In the genomic region with DNA sequence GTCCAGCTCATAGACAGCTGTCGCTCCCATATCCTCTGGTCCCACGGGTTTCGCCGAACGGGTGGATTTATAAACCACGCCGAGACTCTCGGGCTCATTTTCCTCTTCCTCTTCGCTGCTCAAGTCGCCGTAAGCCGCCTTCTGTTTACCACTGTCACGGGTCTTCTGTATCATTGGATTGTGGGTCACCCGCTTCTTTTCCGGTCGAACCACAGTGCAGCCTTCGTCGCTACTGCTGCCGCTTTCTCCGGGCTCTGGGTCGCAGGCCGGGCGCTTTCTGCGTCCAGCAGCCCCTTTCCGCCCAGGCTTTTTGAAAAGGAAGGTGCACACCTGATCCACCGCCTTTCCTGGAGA, we compare ENCODE assay signal across 8 cellular contexts.
DNase-seq lines count a peak whose midpoint lies in the region; ATAC-seq and TF ChIP-seq lines count a peak whose summit lies in the region.

No MANE protein-coding gene starts in this region.

- H3K9me3 ChIP-seq in adipocyte (ENCODE audit: control insufficient read depth, low read length) (no peaks in the 10 kb centered on the region), iPS-18c (ENCODE audit: control insufficient read depth, insufficient read depth, low read length) (peaks cover 7% of the 10 kb centered on the region)

- peaks cover 18% of the 10 kb centered on the region for H3K36me3 Mint-ChIP-seq in stimulated activated naive CD8-positive, alpha-beta T cell treated with anti-CD3 and anti-CD28 coated beads, Interleukin-15, Interleukin-2, amounts not matched to agents 100 ng/mL and 50 ng/mL, for 24 hours (ENCODE audit: low read depth)

- peak; percentile 36 for ATAC-seq in GM19463 (IDR thresholded peaks at IDR 0.05; ENCODE audit: unreplicated experiment)
- ATAC-seq in HG03521 (IDR thresholded peaks at IDR 0.05; ENCODE audit: unreplicated experiment), result peak; percentile 37

- TF ChIP-seq CTCF in C4-2B (conservative IDR thresholded peaks at IDR 0.05), result no peak

- peaks cover 9% of the 10 kb centered on the region for H3K4me1 ChIP-seq in adipocyte (ENCODE audit: control insufficient read depth, insufficient read depth, low read length)

- no peaks in the 10 kb centered on the region for H3K27me3 Mint-ChIP-seq in stimulated activated naive CD8-positive, alpha-beta T cell treated with anti-CD3 and anti-CD28 coated beads, Interleukin-15, Interleukin-2, amounts not matched to agents 100 ng/mL and 50 ng/mL, for 24 hours

- peaks cover 10% of the 10 kb centered on the region for H3K36me3 ChIP-seq in adipocyte (ENCODE audit: control insufficient read depth, insufficient read depth, low read length, severe bottlenecking)

- H3K4me1 Mint-ChIP-seq in stimulated activated naive CD8-positive, alpha-beta T cell treated with anti-CD3 and anti-CD28 coated beads, Interleukin-15, Interleukin-2, amounts not matched to agents 100 ng/mL and 50 ng/mL, for 24 hours (ENCODE audit: low read depth), result peaks cover 22% of the 10 kb centered on the region

- no peaks in the 10 kb centered on the region for H3K9me3 Mint-ChIP-seq in stimulated activated naive CD8-positive, alpha-beta T cell treated with anti-CD3 and anti-CD28 coated beads, Interleukin-15, Interleukin-2, amounts not matched to agents 100 ng/mL and 50 ng/mL, for 24 hours

- peak overlapping the region; percentile 100 for H3K4me3 Mint-ChIP-seq in stimulated activated naive CD8-positive, alpha-beta T cell treated with anti-CD3 and anti-CD28 coated beads, Interleukin-15, Interleukin-2, amounts not matched to agents 100 ng/mL and 50 ng/mL, for 24 hours

- H3K27me3 ChIP-seq in adipocyte (replicated peaks; ENCODE audit: control insufficient read depth, insufficient read depth, low read length), result no peaks in the 10 kb centered on the region

- peak overlapping the region; percentile 100 for H3K27ac Mint-ChIP-seq in stimulated activated naive CD8-positive, alpha-beta T cell treated with anti-CD3 and anti-CD28 coated beads, Interleukin-15, Interleukin-2, amounts not matched to agents 100 ng/mL and 50 ng/mL, for 24 hours

- H3K4me3 ChIP-seq in adipocyte (ENCODE audit: low read length) (peak overlapping the region; percentile 92), iPS-18c (ENCODE audit: insufficient read depth, low read depth, low read length) (peak overlapping the region; percentile 67)

- peak overlapping the region; percentile 89 for H3K27ac ChIP-seq in C4-2B

- no peak for DNase-seq in adipocyte (ENCODE audit: low read depth)
- DNase-seq in globus pallidus (ENCODE audit: low spot score), result no peak
- no peak for DNase-seq in LoVo (ENCODE audit: low spot score)

- H3K9ac ChIP-seq in adipocyte (ENCODE audit: low read length), result peak overlapping the region; percentile 98
